Comparison of ENCODE assay signal across 2 cellular contexts in the genomic region with DNA sequence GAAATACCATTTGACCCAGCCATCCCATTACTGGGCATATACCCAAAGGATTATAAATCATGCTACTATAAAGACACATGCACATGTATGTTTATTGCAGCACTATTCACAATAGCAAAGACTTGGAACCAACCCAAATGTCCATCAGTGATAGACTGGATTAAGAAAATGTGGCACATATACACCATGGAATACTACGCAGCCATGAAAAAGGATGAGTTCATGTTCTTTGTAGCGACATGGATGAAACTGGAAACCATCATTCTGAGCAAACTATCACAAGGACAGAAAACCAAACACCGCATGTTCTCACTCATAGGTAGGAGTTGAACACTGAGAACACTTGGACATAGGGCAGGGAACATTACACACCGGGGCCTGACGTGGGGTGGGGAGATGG. TPM values are rescaled to one million over a fixed set of nuclear protein-coding genes. Genes with fewer than 3 reads are reported as not detected.
"Had no signal": no experiment of that assay in that cellular context is flagged by ENCODE, and none has a peak within 500 bp of the region (broad histone marks: within the 10 kb centered on the region; RNA-seq: fewer than 3 reads in every experiment).

No MANE protein-coding gene starts in this region.

RNA-seq across cellular contexts. Expression of a gene that starts 7.1 kb away (rescaled TPM):
- total RNA-seq: naive thymus-derived CD8-positive, alpha-beta T cell; natural killer cell had no signal
- polyA plus RNA-seq: naive thymus-derived CD8-positive, alpha-beta T cell had no signal
